ENCODE assay signal across 1 cellular context in the genomic region with DNA sequence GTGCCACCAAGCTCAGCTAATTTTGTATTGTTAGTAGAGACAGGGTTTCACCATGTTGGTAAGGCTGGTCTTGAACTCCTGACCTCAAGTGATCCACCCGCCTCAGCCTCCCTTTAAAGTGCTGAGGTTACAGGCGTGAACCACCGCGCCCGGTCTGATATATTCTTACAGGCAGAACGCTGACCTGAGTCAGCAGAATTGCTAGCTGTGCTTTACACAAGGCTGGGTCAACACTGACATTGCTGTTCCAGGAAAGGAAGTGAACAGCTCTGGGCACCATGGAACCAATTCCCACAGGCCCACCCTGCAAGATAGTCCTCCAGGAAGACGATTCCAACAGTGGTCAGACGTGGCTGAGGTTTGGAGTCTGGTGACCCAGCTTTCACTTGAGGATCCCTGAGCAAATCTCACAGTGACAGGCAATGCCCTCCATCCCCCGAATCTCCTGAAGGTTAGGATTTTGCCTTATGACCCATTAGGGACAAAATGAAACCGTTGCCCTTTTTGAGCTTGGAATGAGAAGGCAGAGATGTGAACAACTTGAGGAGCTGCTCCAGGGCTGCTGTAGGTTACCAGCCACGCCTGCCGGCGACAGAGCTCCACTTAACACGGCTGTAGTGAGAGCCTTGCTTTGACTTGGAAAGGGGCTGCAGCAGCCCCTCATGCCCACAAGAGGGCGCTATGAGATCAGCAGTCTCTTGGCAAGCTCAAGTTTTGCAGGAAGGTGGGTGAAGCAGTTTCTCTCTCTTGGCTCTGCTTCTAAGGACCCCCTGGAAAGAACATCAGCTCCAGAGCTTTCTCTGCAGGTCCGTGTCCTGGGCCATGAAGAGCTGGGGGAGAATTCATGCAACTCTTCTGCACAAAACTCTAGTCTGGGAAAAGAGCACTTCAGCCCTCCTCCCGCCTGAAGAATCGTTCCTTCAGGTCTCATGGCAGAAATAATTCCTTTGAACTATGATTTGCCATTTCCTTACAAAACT.
A peak's percentile ranks its signal among the peaks of the same experiment; 100 is the strongest.
TF ChIP-seq lines count a peak whose summit lies in the region.

No MANE protein-coding gene starts in this region.

TF ChIP-seq in HEK293, 187 proteins besides CTCF, POLR2A, EP300 and RAD21 (continued from another document):
- TF ChIP-seq, protein P1, sequence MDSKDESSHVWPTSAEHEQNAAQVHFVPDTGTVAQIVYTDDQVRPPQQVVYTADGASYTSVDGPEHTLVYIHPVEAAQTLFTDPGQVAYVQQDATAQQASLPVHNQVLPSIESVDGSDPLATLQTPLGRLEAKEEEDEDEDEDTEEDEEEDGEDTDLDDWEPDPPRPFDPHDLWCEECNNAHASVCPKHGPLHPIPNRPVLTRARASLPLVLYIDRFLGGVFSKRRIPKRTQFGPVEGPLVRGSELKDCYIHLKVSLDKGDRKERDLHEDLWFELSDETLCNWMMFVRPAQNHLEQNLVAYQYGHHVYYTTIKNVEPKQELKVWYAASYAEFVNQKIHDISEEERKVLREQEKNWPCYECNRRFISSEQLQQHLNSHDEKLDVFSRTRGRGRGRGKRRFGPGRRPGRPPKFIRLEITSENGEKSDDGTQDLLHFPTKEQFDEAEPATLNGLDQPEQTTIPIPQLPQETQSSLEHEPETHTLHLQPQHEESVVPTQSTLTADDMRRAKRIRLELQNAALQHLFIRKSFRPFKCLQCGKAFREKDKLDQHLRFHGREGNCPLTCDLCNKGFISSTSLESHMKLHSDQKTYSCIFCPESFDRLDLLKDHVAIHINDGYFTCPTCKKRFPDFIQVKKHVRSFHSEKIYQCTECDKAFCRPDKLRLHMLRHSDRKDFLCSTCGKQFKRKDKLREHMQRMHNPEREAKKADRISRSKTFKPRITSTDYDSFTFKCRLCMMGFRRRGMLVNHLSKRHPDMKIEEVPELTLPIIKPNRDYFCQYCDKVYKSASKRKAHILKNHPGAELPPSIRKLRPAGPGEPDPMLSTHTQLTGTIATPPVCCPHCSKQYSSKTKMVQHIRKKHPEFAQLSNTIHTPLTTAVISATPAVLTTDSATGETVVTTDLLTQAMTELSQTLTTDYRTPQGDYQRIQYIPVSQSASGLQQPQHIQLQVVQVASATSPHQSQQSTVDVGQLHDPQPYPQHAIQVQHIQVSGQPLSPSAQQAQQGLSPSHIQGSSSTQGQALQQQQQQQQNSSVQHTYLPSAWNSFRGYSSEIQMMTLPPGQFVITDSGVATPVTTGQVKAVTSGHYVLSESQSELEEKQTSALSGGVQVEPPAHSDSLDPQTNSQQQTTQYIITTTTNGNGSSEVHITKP (tag by site-specific recombination; IDR thresholded peaks at IDR 0.05), result peak; percentile 57
- TF ChIP-seq YY1 (tag by site-specific recombination; IDR thresholded peaks at IDR 0.05), result no peak
- no peak for TF ChIP-seq ZNF658 (tag by site-specific recombination; IDR thresholded peaks at IDR 0.05)
- TF ChIP-seq REST (tag by site-specific recombination; IDR thresholded peaks at IDR 0.05), result no peak
- TF ChIP-seq ZNF501 (tag by site-specific recombination; IDR thresholded peaks at IDR 0.05), result no peak
- TF ChIP-seq ZNF423 (tag by site-specific recombination; IDR thresholded peaks at IDR 0.05), result no peak
- no peak for TF ChIP-seq ZNF776 (tag by site-specific recombination; IDR thresholded peaks at IDR 0.05; ENCODE audit: borderline replicate concordance)
- no peak for TF ChIP-seq ZNF621 (tag by site-specific recombination; IDR thresholded peaks at IDR 0.05)
- TF ChIP-seq ZNF529 (tag by site-specific recombination; IDR thresholded peaks at IDR 0.05; ENCODE audit: insufficient replicate concordance), result no peak
- TF ChIP-seq ZNF624 (tag by site-specific recombination; IDR thresholded peaks at IDR 0.05), result no peak
- TF ChIP-seq ZNF426 (tag by site-specific recombination; IDR thresholded peaks at IDR 0.05), result no peak
- no peak for TF ChIP-seq HOXC10 (CRISPR knock-in tag; IDR thresholded peaks at IDR 0.05)
- no peak for TF ChIP-seq ZNF214 (tag by site-specific recombination; IDR thresholded peaks at IDR 0.05; ENCODE audit: borderline replicate concordance)
- 0 out of 2 replicates have a peak, but pooled peaks have one; percentile 38 for TF ChIP-seq ZNF366 (tag by site-specific recombination; conservative IDR thresholded peaks at IDR 0.05)
- TF ChIP-seq PBX3 (CRISPR knock-in tag; IDR thresholded peaks at IDR 0.05), result no peak
- no peak for TF ChIP-seq ZNF138 (tag by site-specific recombination; IDR thresholded peaks at IDR 0.05; ENCODE audit: borderline replicate concordance)
- peak; percentile 61; the same call in 1 of the 2 replicates for TF ChIP-seq ZNF660 (tag by site-specific recombination; IDR thresholded peaks at IDR 0.05)
- no peak for TF ChIP-seq SP7 (tag by site-specific recombination; IDR thresholded peaks at IDR 0.05)
- TF ChIP-seq, protein P2, sequence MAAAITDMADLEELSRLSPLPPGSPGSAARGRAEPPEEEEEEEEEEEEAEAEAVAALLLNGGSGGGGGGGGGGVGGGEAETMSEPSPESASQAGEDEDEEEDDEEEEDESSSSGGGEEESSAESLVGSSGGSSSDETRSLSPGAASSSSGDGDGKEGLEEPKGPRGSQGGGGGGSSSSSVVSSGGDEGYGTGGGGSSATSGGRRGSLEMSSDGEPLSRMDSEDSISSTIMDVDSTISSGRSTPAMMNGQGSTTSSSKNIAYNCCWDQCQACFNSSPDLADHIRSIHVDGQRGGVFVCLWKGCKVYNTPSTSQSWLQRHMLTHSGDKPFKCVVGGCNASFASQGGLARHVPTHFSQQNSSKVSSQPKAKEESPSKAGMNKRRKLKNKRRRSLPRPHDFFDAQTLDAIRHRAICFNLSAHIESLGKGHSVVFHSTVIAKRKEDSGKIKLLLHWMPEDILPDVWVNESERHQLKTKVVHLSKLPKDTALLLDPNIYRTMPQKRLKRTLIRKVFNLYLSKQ (tag by site-specific recombination; IDR thresholded peaks at IDR 0.05; ENCODE audit: borderline replicate concordance), result no peak
- TF ChIP-seq ZBTB1 (tag by site-specific recombination; IDR thresholded peaks at IDR 0.05), result no peak
- TF ChIP-seq KLF7 (tag by site-specific recombination; IDR thresholded peaks at IDR 0.05; ENCODE audit: borderline replicate concordance), result no peak
- TF ChIP-seq KLF16 (tag by site-specific recombination; IDR thresholded peaks at IDR 0.05), result no peak
- no peak for TF ChIP-seq ZNF341 (tag by site-specific recombination; IDR thresholded peaks at IDR 0.05; ENCODE audit: low read depth)
- TF ChIP-seq ZSCAN16 (tag by site-specific recombination; IDR thresholded peaks at IDR 0.05), result no peak
- TF ChIP-seq GLIS1 (tag by site-specific recombination; IDR thresholded peaks at IDR 0.05), result peak; percentile 68
- no peak for TF ChIP-seq ZNF174 (tag by site-specific recombination; IDR thresholded peaks at IDR 0.05)
- no peak for TF ChIP-seq SCRT1 (tag by site-specific recombination; IDR thresholded peaks at IDR 0.05; ENCODE audit: borderline replicate concordance)
- TF ChIP-seq GLIS2 (tag by site-specific recombination; IDR thresholded peaks at IDR 0.05), result 0 out of 2 replicates have a peak, but pooled peaks have one; percentile 26
- TF ChIP-seq, protein P3, sequence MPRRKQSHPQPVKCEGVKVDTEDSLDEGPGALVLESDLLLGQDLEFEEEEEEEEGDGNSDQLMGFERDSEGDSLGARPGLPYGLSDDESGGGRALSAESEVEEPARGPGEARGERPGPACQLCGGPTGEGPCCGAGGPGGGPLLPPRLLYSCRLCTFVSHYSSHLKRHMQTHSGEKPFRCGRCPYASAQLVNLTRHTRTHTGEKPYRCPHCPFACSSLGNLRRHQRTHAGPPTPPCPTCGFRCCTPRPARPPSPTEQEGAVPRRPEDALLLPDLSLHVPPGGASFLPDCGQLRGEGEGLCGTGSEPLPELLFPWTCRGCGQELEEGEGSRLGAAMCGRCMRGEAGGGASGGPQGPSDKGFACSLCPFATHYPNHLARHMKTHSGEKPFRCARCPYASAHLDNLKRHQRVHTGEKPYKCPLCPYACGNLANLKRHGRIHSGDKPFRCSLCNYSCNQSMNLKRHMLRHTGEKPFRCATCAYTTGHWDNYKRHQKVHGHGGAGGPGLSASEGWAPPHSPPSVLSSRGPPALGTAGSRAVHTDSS (tag by site-specific recombination; IDR thresholded peaks at IDR 0.05), result no peak
- TF ChIP-seq ZNF302 (tag by site-specific recombination; IDR thresholded peaks at IDR 0.05; ENCODE audit: low read depth), result no peak
- no peak for TF ChIP-seq ZNF626 (tag by site-specific recombination; IDR thresholded peaks at IDR 0.05)
- no peak for TF ChIP-seq ZNF791 (tag by site-specific recombination; IDR thresholded peaks at IDR 0.05)
- TF ChIP-seq SP2 (tag by site-specific recombination; IDR thresholded peaks at IDR 0.05), result no peak
- TF ChIP-seq ZNF560 (tag by site-specific recombination; IDR thresholded peaks at IDR 0.05; ENCODE audit: borderline replicate concordance), result no peak
- TF ChIP-seq YY2 (tag by site-specific recombination; IDR thresholded peaks at IDR 0.05), result no peak
- TF ChIP-seq ZNF561 (tag by site-specific recombination; IDR thresholded peaks at IDR 0.05; ENCODE audit: borderline replicate concordance), result no peak
- no peak for TF ChIP-seq ZNF600 (tag by site-specific recombination; IDR thresholded peaks at IDR 0.05)
- no peak for TF ChIP-seq MEIS1 (CRISPR knock-in tag; IDR thresholded peaks at IDR 0.05; ENCODE audit: borderline replicate concordance)
- TF ChIP-seq ZFP3 (tag by site-specific recombination; IDR thresholded peaks at IDR 0.05; ENCODE audit: low read depth), result no peak
